In genomic region chr7:140062118-140062527, GRCh38 we compare ENCODE assay signal across 8 cellular contexts. TPM values are rescaled to one million over a fixed set of nuclear protein-coding genes. Genes with fewer than 3 reads are reported as not detected.
DNase-seq lines count a peak whose midpoint lies in the region; ATAC-seq, FAIRE-seq and TF ChIP-seq lines count a peak whose summit lies in the region.

No MANE protein-coding gene starts in this region.

- no peak overlapping the region for H3K23ac ChIP-seq in H1 (ENCODE audit: insufficient read length)

- TF ChIP-seq POLR2A in H1 (IDR thresholded peaks at IDR 0.05; ENCODE audit: control extremely low read depth in 1 of 2, low read depth in 2 of 2, low read length in 2 of 2) (no peak), transverse colon (IDR thresholded peaks at IDR 0.05) (no peak)

- no peak overlapping the region for H3K56ac ChIP-seq in H1 (replicated peaks; ENCODE audit: insufficient read length, low read depth, low read length)

- H2BK120ac ChIP-seq in H1 (replicated peaks; ENCODE audit: low read depth, low read length), result no peak overlapping the region

- CTCF ChIA-PET in H1 (lab: Charles Lee; ENCODE audit: partially characterized antibody), result interaction anchor here (1.3 kb wide), 1 partner anchor 17 kb away, joined by 4 read pairs; no protein-coding TSS in a partner anchor

- WGBS in H1 (ENCODE audit: extremely low coverage in 1 of 2, insufficient coverage in 1 of 2, insufficient read length in 1 of 2, insufficient replicate concordance in 2 of 2, low coverage in 1 of 2, low lambda C conversion rate in 2 of 2, missing lambda C conversion rate in 1 of 2), 2 experiments, result 7% methylated on average over 22 of the region's 32 CpGs; no CpG with 5 or more reads in 1 of the 2 experiments
- 8% methylated on average over 28 of the region's 32 CpGs; no CpG with 5 or more reads in 1 of the 2 donors for WGBS in transverse colon (ENCODE audit: low coverage in 1 of 2), 2 donors

- H2BK15ac ChIP-seq in H1 (ENCODE audit: low read length), result no peak overlapping the region

- H3K4me2 ChIP-seq in H1 (ENCODE audit: insufficient read depth in 1 of 2, low read depth in 2 of 2, low read length in 2 of 2), result peak overlapping the region; percentile 68 to 77

- TF ChIP-seq CTCF in CD14-positive monocyte (IDR thresholded peaks at IDR 0.05) (no peak), H1 (IDR thresholded peaks at IDR 0.05; ENCODE audit: control extremely low read depth in 1 of 3, insufficient read depth in 1 of 3, low read depth in 1 of 3, low read length in 3 of 3) (no peak), nephron progenitor cell (IDR thresholded peaks at IDR 0.05) (no peak), transverse colon (IDR thresholded peaks at IDR 0.05) (no peak)

- H2BK12ac ChIP-seq in H1 (ENCODE audit: low read depth, low read length), result no peak overlapping the region

- no peak overlapping the region for H4K5ac ChIP-seq in H1 (ENCODE audit: insufficient read length, low read depth, low read length)

- no peaks in the 10 kb centered on the region for H3K79me2 ChIP-seq in H1 (ENCODE audit: control insufficient read depth in 1 of 2, insufficient read depth in 2 of 2, low read length in 2 of 2)

- H3K9me3 ChIP-seq in HUES6 (ENCODE audit: control insufficient read depth, insufficient read depth, low read depth, low read length) (peaks cover 8% of the 10 kb centered on the region), H1 (ENCODE audit: insufficient read depth in 2 of 2, low read depth in 1 of 2, low read length in 1 of 2) (no peaks in the 10 kb centered on the region), transverse colon (peaks cover 9 to 14% of the 10 kb centered on the region in 2 donors)

- DNase-seq in CD14-positive monocyte (ENCODE audit: low spot score), result no peak
- DNase-seq in activated CD4-positive, alpha-beta T cell treated with anti-CD3 and anti-CD28 coated beads, Interleukin-2, amount 50 U/mL, for 4 hours, result peak; percentile 58 to 62
- peak in 1 of 2 experiments; percentile 51 for DNase-seq in H1 (ENCODE audit: low read depth in 1 of 2, low spot score in 2 of 2)
- no peak for DNase-seq in nephron progenitor cell
- DNase-seq in transverse colon, result peak; percentile 50
- no peak for DNase-seq in kidney glomerular epithelial cell (lab: John Stamatoyannopoulos, UW)

- H3K4ac ChIP-seq in H1 (replicated peaks; ENCODE audit: insufficient read length, low read depth, low read length), result peak overlapping the region; percentile 41

- H3K27ac ChIP-seq in HUES6 (ENCODE audit: low read depth, low read length) (no peak overlapping the region), H1 (ENCODE audit: low read depth, low read length) (no peak overlapping the region), transverse colon (peak overlapping the region; percentile 90 to 94 (median 90))

- FAIRE-seq in H1 (lab: Jason Lieb, UNC), result no peak

- H3K4me1 Mint-ChIP-seq in CD14-positive monocyte (peaks cover 40% of the 10 kb centered on the region), nephron progenitor cell (no peaks in the 10 kb centered on the region)

- H2BK20ac ChIP-seq in H1 (ENCODE audit: low read length), result no peak overlapping the region

- peaks cover 5% of the 10 kb centered on the region; the same call in 1 of the 2 replicates for H3K23me2 ChIP-seq in H1 (ENCODE audit: low read depth, low read length)

- in situ Hi-C loops in transverse colon (cut with MboI; ENCODE audit: low pct_ligation_motif_present in 1 of 4, low pct_unique_long_range_greater_than_20kb in 1 of 4, low sequenced_read_pairs in 3 of 4), result loop anchor here in 1 of 4 donors (25.0 kb wide), 1 partner anchor 275 kb away; no protein-coding TSS in a partner anchor

- no peaks in the 10 kb centered on the region for H3K36me3 ChIP-seq in HUES6 (ENCODE audit: control insufficient read depth, insufficient read depth, low read length)
- no peaks in the 10 kb centered on the region for H3K36me3 ChIP-seq in H1 (ENCODE audit: control insufficient read depth in 2 of 4, insufficient read depth in 4 of 4, low read length in 3 of 4)
- no peaks in the 10 kb centered on the region for H3K36me3 ChIP-seq in transverse colon

- TF ChIP-seq EP300 in H1 (IDR thresholded peaks at IDR 0.05; ENCODE audit: borderline replicate concordance in 1 of 2, low read depth in 2 of 2, low read length in 2 of 2) (no peak), transverse colon (IDR thresholded peaks at IDR 0.05; ENCODE audit: low read depth) (no peak)

- H3K27ac Mint-ChIP-seq in CD14-positive monocyte, result peak overlapping the region; percentile 75 to 92 (median 90)
- no peak overlapping the region for H3K27ac Mint-ChIP-seq in nephron progenitor cell

- H3K9ac ChIP-seq in HUES6 (ENCODE audit: low read length) (peak overlapping the region; percentile 52), H1 (replicated peaks in 1 of 4; ENCODE audit: extremely low read depth in 1 of 4, low read depth in 3 of 4, low read length in 3 of 4) (peak overlapping the region in 2 of 4 experiments; percentile 54 to 76; a peak in 4 of 7 replicates)

- intact Hi-C loops in CD14-positive monocyte (cut with micrococcal nuclease) (loop anchor here in 1 of 2 donors (10.0 kb wide), 1 partner anchor 863 kb away; the partner anchor contains the start of gene BRAF), transverse colon (cut with DNase I; ENCODE audit: low total_unique reads) (loop anchor here (5.0 kb wide), 1 partner anchor 265 kb away; no protein-coding TSS in a partner anchor)

- H3K27me3 ChIP-seq in HUES6 (ENCODE audit: control insufficient read depth, insufficient read depth, low read length) (peaks cover 42% of the 10 kb centered on the region), H1 (replicated peaks in 1 of 4; ENCODE audit: control insufficient read depth in 3 of 4, extremely low read depth in 1 of 4, insufficient read depth in 3 of 4, low read length in 3 of 4) (peaks cover 0 to 29% (median 24%) of the 10 kb centered on the region in 4 experiments; a peak in 6 of 7 replicates), transverse colon (no peaks in the 10 kb centered on the region)

- H3K18ac ChIP-seq in H1 (ENCODE audit: extremely low read depth, low read length), result no peak overlapping the region

- POLR2A ChIA-PET in H1 (lab: Charles Lee; ENCODE audit: partially characterized antibody), result interaction anchor here (0.6 to 1.0 kb wide), 2 partner anchors 17 to 20 kb away, joined by 4 read pairs; no protein-coding TSS in a partner anchor

- H3K79me1 ChIP-seq in H1 (ENCODE audit: low read depth, low read length), result no peaks in the 10 kb centered on the region

- no peaks in the 10 kb centered on the region for H4K20me1 ChIP-seq in H1 (replicated peaks in 1 of 2; ENCODE audit: control insufficient read depth in 1 of 2, insufficient read depth in 2 of 2, low read length in 2 of 2)

- no peak overlapping the region for H3K14ac ChIP-seq in H1 (ENCODE audit: insufficient read length)

- no peak overlapping the region for H4K91ac ChIP-seq in H1 (replicated peaks; ENCODE audit: insufficient read length, low read length)

- TF ChIP-seq RAD21 in H1 (IDR thresholded peaks at IDR 0.05 in 1 of 2, conservative IDR thresholded peaks at IDR 0.05 in 1 of 2; ENCODE audit: low read depth in 2 of 2, low read length in 2 of 2), result no peak

- H4K8ac ChIP-seq in H1 (ENCODE audit: extremely low read depth, insufficient read depth, low read length), result peak overlapping the region; percentile 98

- ATAC-seq in GM19463 (IDR thresholded peaks at IDR 0.05; ENCODE audit: unreplicated experiment), result peak; percentile 37

- H2AK5ac ChIP-seq in H1 (ENCODE audit: low read depth, low read length), result no peak overlapping the region

- H3K4me1 ChIP-seq in HUES6 (ENCODE audit: control insufficient read depth, insufficient read depth, low read length) (no peaks in the 10 kb centered on the region), H1 (replicated peaks in 1 of 4; ENCODE audit: control insufficient read depth in 3 of 4, insufficient read depth in 4 of 4, low read length in 3 of 4) (peaks cover 0 to 2% (median 0%) of the 10 kb centered on the region in 4 experiments; a peak in 2 of 7 replicates), transverse colon (peaks cover 26 to 50% (median 38%) of the 10 kb centered on the region in 4 donors)

- H3K9me3 Mint-ChIP-seq in CD14-positive monocyte, result peaks cover 7 to 16% (median 13%) of the 10 kb centered on the region in 7 donors
- peaks cover 32% of the 10 kb centered on the region for H3K9me3 Mint-ChIP-seq in nephron progenitor cell

- H3K36me3 Mint-ChIP-seq in CD14-positive monocyte (peaks cover 28 to 30% of the 10 kb centered on the region in 2 donors), nephron progenitor cell (ENCODE audit: low read depth) (peaks cover 14% of the 10 kb centered on the region)

- H3K4me3 ChIP-seq in HUES6 (ENCODE audit: low read depth, low read length) (peak overlapping the region; percentile 67), H1 (ENCODE audit: extremely low read depth in 1 of 4, insufficient read depth in 2 of 4, low read depth in 3 of 4, low read length in 4 of 4) (peak overlapping the region; percentile 53 to 66 (median 62)), transverse colon (peak overlapping the region; percentile 31 to 86 (median 62))

- no peak overlapping the region for H2BK5ac ChIP-seq in H1 (ENCODE audit: low read depth, low read length)

- no peak overlapping the region for H2AFZ ChIP-seq in H1 (ENCODE audit: low read length)

- peaks cover 1 to 9% (median 7%) of the 10 kb centered on the region in 3 donors for H3K27me3 Mint-ChIP-seq in CD14-positive monocyte (ENCODE audit: low read depth in 3 of 3)
- peaks cover 79% of the 10 kb centered on the region for H3K27me3 Mint-ChIP-seq in nephron progenitor cell (ENCODE audit: low read depth, poor library complexity)

- H3K4me3 Mint-ChIP-seq in CD14-positive monocyte (peak overlapping the region; percentile 90 to 96), nephron progenitor cell (peak overlapping the region; percentile 74)

TF ChIP-seq in H1, 55 proteins besides CTCF, POLR2A, EP300 and RAD21 (continues in another document):
- TF ChIP-seq SP4 (IDR thresholded peaks at IDR 0.05; ENCODE audit: low read length) (no peak), MAX (IDR thresholded peaks at IDR 0.05) (0 out of 2 replicates have a peak, but pooled peaks have one; percentile 34), ASH2L (IDR thresholded peaks at IDR 0.05; ENCODE audit: low read length) (no peak), CHD2 (IDR thresholded peaks at IDR 0.05; ENCODE audit: low read length) (no peak)

RNA-seq across cellular contexts. Expression of gene PARP12, which starts 0.6 kb away (rescaled TPM):
- polyA plus RNA-seq in CD14-positive monocyte (10 to 100 TPM; 16.7 to 37.8 TPM), H1 (2011; rRNA removed) (19.4 and 21.5 TPM in 2 replicates)
- total RNA-seq in H1 (2021; fragmentation: NEBNext Ultra II Directional; extraction: Animal tissue kit (Norgen Biotek cat#: 25700)), result 9.0 and 10.6 TPM in 2 replicates
- polyA plus RNA-seq in H1 (2011; cell fraction: cytosol; rRNA removed), result 15.6 TPM
- polyA plus RNA-seq in H1 (2011; cell fraction: nucleus; rRNA removed), result 29.0 TPM
- polyA plus RNA-seq in H1 (2012, experiment 1 of 2), result 9.9 to 13.6 TPM (median 12.0 TPM) in 4 replicates
- polyA plus RNA-seq in H1 (2012, experiment 2 of 2), result 7.7 TPM
- 5.4 TPM for polyA plus RNA-seq in H1 (2013, experiment 1 of 2)
- 5.1 TPM for polyA plus RNA-seq in H1 (2013, experiment 2 of 2)
- 14.6 and 21.4 TPM in 2 replicates for polyA minus RNA-seq in H1 (2011; rRNA and poly(A)+ RNA removed)
- 12.9 TPM for polyA minus RNA-seq in H1 (2011; cell fraction: cytosol; rRNA and poly(A)+ RNA removed)
- polyA minus RNA-seq in H1 (2011; cell fraction: nucleus; rRNA and poly(A)+ RNA removed), result 12.8 TPM
- 100 to 1,000 TPM in 1 of 4 donors, 10 to 100 TPM in 3; 20.9 to 105 (median 83.9) TPM for total RNA-seq in transverse colon

Comparison
In these comparisons a context has a peak if more than half of its experiments do, and no peak if none do; other contexts are left out.
1. DNase-seq: peak in activated CD4-positive, alpha-beta T cell treated with anti-CD3 and anti-CD28 coated beads, Interleukin-2, amount 50 U/mL, for 4 hours (2 of 2) and transverse colon (single experiment); none in CD14-positive monocyte (single experiment), nephron progenitor cell (single experiment) and kidney glomerular epithelial cell (single experiment).
2. H3K27ac ChIP-seq: peak in transverse colon (4 of 4); none in HUES6 (single experiment) and H1 (single experiment).
3. Peak in every context shown above with its lines, with median percentiles within 50 percentile points of each other: H3K4me3 ChIP-seq.